Comparison of ENCODE assay signal across 8 cellular contexts in genomic region chr3:61561374-61562041, GRCh38. TPM values are rescaled to one million over a fixed set of nuclear protein-coding genes. Genes with fewer than 3 reads are reported as not detected.
DNase-seq lines count a peak whose midpoint lies in the region; ATAC-seq, FAIRE-seq and TF ChIP-seq lines count a peak whose summit lies in the region.

PTPRG (plus strand) TSS chr3:61561571; CDS start chr3:61562288, 717 bp downstream.

- FAIRE-seq in D721Med (lab: Jason Lieb, UNC), result no peak
- no peak for FAIRE-seq in small intestine (lab: Jason Lieb, UNC)

- no peaks in the 10 kb centered on the region for H3K9me3 ChIP-seq in small intestine (ENCODE audit: control insufficient read depth, low read depth)

- no peak for TF ChIP-seq CTCF in D721Med (IDR thresholded peaks at IDR 0.05; ENCODE audit: insufficient read depth, missing control alignments)
- TF ChIP-seq CTCF in RWPE1 (conservative IDR thresholded peaks at IDR 0.05; ENCODE audit: low read depth), result no peak
- no peak for TF ChIP-seq CTCF in choroid plexus epithelial cell (conservative IDR thresholded peaks at IDR 0.05; ENCODE audit: low read depth, low read length)
- no peak for TF ChIP-seq CTCF in kidney epithelial cell (IDR thresholded peaks at IDR 0.05; ENCODE audit: insufficient read depth, low read length, poor library complexity, severe bottlenecking)

- peak within 1 kb of the TSS; percentile 31 for H3K4me3 ChIP-seq in Jurkat, Clone E6-1 (ENCODE audit: low read length)
- H3K4me3 ChIP-seq in choroid plexus epithelial cell (ENCODE audit: low read depth, low read length) (peak within 1 kb of the TSS; percentile 84), kidney epithelial cell (ENCODE audit: low read depth, low read length) (peak within 1 kb of the TSS; percentile 92), small intestine (ENCODE audit: low read depth in 1 of 2, low read length in 2 of 2) (peak within 1 kb of the TSS; percentile 55 to 78)

- DNase-seq in D721Med (ENCODE audit: insufficient read length, low spot score) (peak; percentile 51), RWPE1 (ENCODE audit: low spot score) (peak; percentile 74), choroid plexus epithelial cell (ENCODE audit: low read depth) (peak; percentile 95), kidney epithelial cell (ENCODE audit: low read depth) (peak; percentile 63), small intestine (peak; percentile 90)
- DNase-seq in Jurkat, Clone E6-1 (ENCODE audit: low read depth, low spot score), result peak; percentile 4

- POLR2A ChIA-PET in RWPE1 (lab: Yijun Ruan, JAX; ENCODE audit: low non-redundant PET), result interaction anchor here (0.6 kb wide), 1 partner anchor 112 kb away, joined by 9 read pairs; no protein-coding TSS in a partner anchor

- no peaks in the 10 kb centered on the region for H3K4me1 ChIP-seq in small intestine (ENCODE audit: control insufficient read depth in 2 of 2, insufficient read depth in 1 of 2, low read depth in 1 of 2, low read length in 1 of 2)

- no peaks in the 10 kb centered on the region for H3K27me3 ChIP-seq in kidney epithelial cell (ENCODE audit: control insufficient read depth, insufficient read depth, low read length)
- no peaks in the 10 kb centered on the region for H3K27me3 ChIP-seq in small intestine (ENCODE audit: control insufficient read depth in 2 of 2, insufficient read depth in 2 of 2, low read length in 2 of 2)

- H3K27ac ChIP-seq in RWPE1, result peak within 1 kb of the TSS; percentile 96
- peak within 1 kb of the TSS; percentile 78 to 92 for H3K27ac ChIP-seq in small intestine (ENCODE audit: low read depth in 1 of 2, low read length in 1 of 2)

- H3K36me3 ChIP-seq in kidney epithelial cell (ENCODE audit: control insufficient read depth, insufficient read depth, low read length) (no peaks in the 10 kb centered on the region), small intestine (ENCODE audit: control insufficient read depth in 2 of 2, insufficient read depth in 2 of 2, low read length in 2 of 2) (no peaks in the 10 kb centered on the region)

- CTCF ChIA-PET in RWPE1 (lab: Yijun Ruan, JAX), result interaction anchor here (0.7 kb wide), 2 partner anchors 17 to 108 kb away, joined by 3 read pairs; no protein-coding TSS in a partner anchor

- ATAC-seq in GM19463 (IDR thresholded peaks at IDR 0.05; ENCODE audit: unreplicated experiment) (peak; percentile 55), HG03039 (IDR thresholded peaks at IDR 0.05; ENCODE audit: unreplicated experiment) (no peak)

- 0 to 1% (median 1%) methylated on average over 66 to 74 of the region's 74 CpGs for WGBS in small intestine, 3 donors

RNA-seq across cellular contexts. Expression of gene PTPRG, which starts in this region (rescaled TPM):
- polyA plus RNA-seq in Jurkat, Clone E6-1 (2012; ENCODE audit: insufficient read depth, insufficient read length), result 0.79 TPM
- 25.2 and 25.7 TPM in 2 replicates for total RNA-seq in kidney epithelial cell
- 1 to 10 TPM in 2 of 3 donors, under 1 TPM in 1; 0.81 to 9.4 (median 1.8) TPM for polyA plus RNA-seq in small intestine

Comparison
In these comparisons a context has a peak if more than half of its experiments do, and no peak if none do; other contexts are left out.
1. DNase-seq: peak in every context shown above with its lines; median percentile 95 in choroid plexus epithelial cell; 90 in small intestine; 74 in RWPE1; 63 in kidney epithelial cell; 51 in D721Med; 4 in Jurkat, Clone E6-1.
2. H3K4me3 ChIP-seq: peak in every context shown above with its lines; median percentile 92 in kidney epithelial cell; 84 in choroid plexus epithelial cell; 66 in small intestine; 31 in Jurkat, Clone E6-1.